In the genomic region with DNA sequence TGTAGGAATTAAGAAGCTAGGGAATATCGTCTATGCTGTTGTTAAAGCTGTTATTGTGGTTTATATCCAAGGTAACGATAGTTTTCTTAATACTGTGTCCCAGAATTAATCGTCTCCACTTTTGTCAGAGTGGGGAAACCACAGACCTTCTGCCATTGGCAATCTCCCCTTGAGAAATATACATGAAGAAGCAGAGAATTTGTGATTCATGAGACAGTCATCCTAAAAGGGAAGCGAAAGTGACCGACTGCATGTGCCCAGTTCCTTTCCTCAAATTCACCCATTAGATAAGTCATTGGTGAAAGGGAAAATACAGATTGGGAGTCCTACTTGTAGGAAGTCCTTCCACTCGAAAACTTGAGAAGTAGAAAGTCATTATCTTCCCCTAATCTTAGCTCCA, we compare ENCODE assay signal across 12 cellular contexts. TPM values are rescaled to one million over a fixed set of nuclear protein-coding genes. Genes with fewer than 3 reads are reported as not detected.
DNase-seq lines count a peak whose midpoint lies in the region; ATAC-seq, FAIRE-seq and TF ChIP-seq lines count a peak whose summit lies in the region.
"Had no signal": no experiment of that assay in that cellular context is flagged by ENCODE, and none has a peak within 500 bp of the region (broad histone marks: within the 10 kb centered on the region; RNA-seq: fewer than 3 reads in every experiment).

No MANE protein-coding gene starts in this region.

- no peak for FAIRE-seq in bronchial epithelial cell (lab: Jason Lieb, UNC)

- no peak for TF ChIP-seq CTCF in bronchial epithelial cell (IDR thresholded peaks at IDR 0.05; ENCODE audit: insufficient read depth, low read length, severe bottlenecking)
- no peak for TF ChIP-seq CTCF in GM10266 (IDR thresholded peaks at IDR 0.05; ENCODE audit: control insufficient read depth, insufficient read depth, low read depth, missing control alignments)

- no peaks in the 10 kb centered on the region for H3K36me3 ChIP-seq in bronchial epithelial cell (ENCODE audit: control insufficient read depth, insufficient read depth, low read length)

- no peak overlapping the region for H3K4me3 ChIP-seq in bronchial epithelial cell (ENCODE audit: low read depth, low read length)

- H3K4me1 Mint-ChIP-seq in stimulated activated naive B cell treated with anti-CD40 and anti-IgM and Interleukin-4, amounts not matched to agents 10 μg/mL and 1 μg/mL and 100 μg/mL, for 72 hours: peaks cover 16 to 58% of the 10 kb centered on the region in 2 donors

- H3K4me3 Mint-ChIP-seq in stimulated activated naive B cell treated with anti-CD40 and anti-IgM and Interleukin-4, amounts not matched to agents 10 μg/mL and 1 μg/mL and 100 μg/mL, for 72 hours: no peak overlapping the region

- H3K9me3 Mint-ChIP-seq in stimulated activated naive B cell treated with anti-CD40 and anti-IgM and Interleukin-4, amounts not matched to agents 10 μg/mL and 1 μg/mL and 100 μg/mL, for 72 hours: no peaks in the 10 kb centered on the region

- no peaks in the 10 kb centered on the region for H3K27me3 ChIP-seq in bronchial epithelial cell (ENCODE audit: control insufficient read depth, insufficient read depth, low read length)

- DNase-seq in M059J (ENCODE audit: low read depth) (peak; percentile 98), bronchial epithelial cell (ENCODE audit: low read depth) (peak; percentile 47), GM10266 (ENCODE audit: extremely low spot score) (no peak)
- no peak for DNase-seq in stimulated activated naive B cell treated with anti-CD40 and anti-IgM and Interleukin-4, amounts not matched to agents 10 μg/mL and 1 μg/mL and 100 μg/mL, for 72 hours
- no peak for DNase-seq in stimulated activated CD4-positive, alpha-beta T cell treated with anti-CD3 and anti-CD28 coated beads, Interleukin-4, amount 100 ng/mL, for 4 hours
- DNase-seq: activated CD4-positive, alpha-beta T cell treated with anti-CD3 and anti-CD28 coated beads, Interleukin-2, amount 50 U/mL, for 48 hours; foreskin melanocyte; NCI-H2029; right cardiac atrium; SHP77 had no signal

- peaks cover 8 to 24% of the 10 kb centered on the region in 2 donors for H3K36me3 Mint-ChIP-seq in stimulated activated naive B cell treated with anti-CD40 and anti-IgM and Interleukin-4, amounts not matched to agents 10 μg/mL and 1 μg/mL and 100 μg/mL, for 72 hours

- H3K27ac Mint-ChIP-seq in stimulated activated naive B cell treated with anti-CD40 and anti-IgM and Interleukin-4, amounts not matched to agents 10 μg/mL and 1 μg/mL and 100 μg/mL, for 72 hours: no peak overlapping the region

- ATAC-seq in GM21360 (IDR thresholded peaks at IDR 0.05; ENCODE audit: unreplicated experiment) (peak; percentile 72), HG03159 (IDR thresholded peaks at IDR 0.05; ENCODE audit: unreplicated experiment) (no peak)
- ATAC-seq in stimulated activated naive B cell treated with anti-CD40 and anti-IgM and Interleukin-4, amounts not matched to agents 10 μg/mL and 1 μg/mL and 100 μg/mL, for 72 hours (replicated peaks): peak; percentile 85 to 94

- no peaks in the 10 kb centered on the region for H3K27me3 Mint-ChIP-seq in stimulated activated naive B cell treated with anti-CD40 and anti-IgM and Interleukin-4, amounts not matched to agents 10 μg/mL and 1 μg/mL and 100 μg/mL, for 72 hours

RNA-seq across cellular contexts. Expression of a gene that starts 26.6 kb away (rescaled TPM):
- total RNA-seq in M059J (2014; rRNA removed; shearing (Covaris generic)): 23.2 and 23.3 TPM in 2 replicates
- total RNA-seq in bronchial epithelial cell: 19.0 and 35.5 TPM in 2 replicates

Comparison
In these comparisons a context has a peak if more than half of its experiments do, and no peak if none do; other contexts are left out.
1. DNase-seq: peak in M059J (single experiment) and bronchial epithelial cell (single experiment); none in stimulated activated naive B cell treated with anti-CD40 and anti-IgM and Interleukin-4, amounts not matched to agents 10 μg/mL and 1 μg/mL and 100 μg/mL, for 72 hours (single experiment), stimulated activated CD4-positive, alpha-beta T cell treated with anti-CD3 and anti-CD28 coated beads, Interleukin-4, amount 100 ng/mL, for 4 hours (0 of 2) and GM10266 (single experiment).